26 cellular contexts compared by ENCODE assay signal in the genomic region with DNA sequence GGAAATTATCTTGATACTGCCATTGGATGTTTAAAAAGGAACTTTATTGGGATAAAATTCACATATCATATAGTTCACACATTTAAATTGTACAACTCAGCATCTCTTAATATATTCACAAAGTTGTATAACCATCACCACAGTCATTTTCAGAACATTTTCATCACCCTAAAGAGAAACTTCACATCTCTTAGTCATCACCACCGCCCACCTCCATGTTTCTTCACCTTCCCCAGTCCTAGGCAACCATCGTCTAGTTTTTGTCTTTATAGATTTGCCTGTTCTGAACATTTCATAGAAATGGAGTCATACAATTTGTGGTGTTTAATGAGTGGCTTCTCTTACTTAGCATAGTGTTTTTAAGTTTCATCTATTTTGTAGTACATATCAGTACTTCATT.
"Had no signal": no experiment of that assay in that cellular context is flagged by ENCODE, and none has a peak within 500 bp of the region (broad histone marks: within the 10 kb centered on the region; RNA-seq: fewer than 3 reads in every experiment).

No MANE protein-coding gene starts in this region.

- H3K27me3 Mint-ChIP-seq: activated CD4-positive, alpha-beta T cell treated with anti-CD3 and anti-CD28 coated beads, Interleukin-2, amount 10 ng/mL, durations not matched to agents 24 days and 14 days; activated CD8-positive, alpha-beta memory T cell treated with anti-CD3 and anti-CD28 coated beads, Interleukin-2, amount 10 ng/mL, durations not matched to agents 7 days and 5 days; activated naive CD4-positive, alpha-beta T cell treated with anti-CD3 and anti-CD28 coated beads, Interleukin-2, amount 50 U/mL, for 24 hours; activated naive CD8-positive, alpha-beta T cell treated with anti-CD3 and anti-CD28 coated beads for 36 hours; activated naive CD8-positive, alpha-beta T cell treated with anti-CD3 and anti-CD28 coated beads, Interleukin-2, amount 50 U/mL, for 24 hours; effector memory CD8-positive, alpha-beta T cell had no signal

- H3K27ac Mint-ChIP-seq: activated CD4-positive, alpha-beta T cell treated with anti-CD3 and anti-CD28 coated beads, Interleukin-2, amount 10 ng/mL, durations not matched to agents 24 days and 14 days; activated CD8-positive, alpha-beta memory T cell treated with anti-CD3 and anti-CD28 coated beads, Interleukin-2, amount 10 ng/mL, durations not matched to agents 7 days and 5 days; activated naive CD4-positive, alpha-beta T cell treated with anti-CD3 and anti-CD28 coated beads, Interleukin-2, amount 50 U/mL, for 24 hours; activated naive CD8-positive, alpha-beta T cell treated with anti-CD3 and anti-CD28 coated beads for 36 hours; activated naive CD8-positive, alpha-beta T cell treated with anti-CD3 and anti-CD28 coated beads, Interleukin-2, amount 50 U/mL, for 24 hours; activated T-helper 1 cell treated with anti-CD3 and anti-CD28 coated beads, Interleukin-12 subunit alpha, Interleukin-12 subunit beta, Interleukin-2, Interleukin-4 antibody, amounts not matched to agents 30 ng/mL and 10 ng/mL and 1 ng/mL, durations not matched to agents 14 hours and 24 hours and 36 hours; activated T-helper 2 cell treated with anti-CD3 and anti-CD28 coated beads, Interferon-gamma antibody, Interleukin-2, Interleukin-4, amounts not matched to agents 10 μg/mL and 5 μg/mL and 100 μg/mL, durations not matched to agents 14 hours and 24 hours and 36 hours; effector memory CD8-positive, alpha-beta T cell; WTC11 had no signal

- ATAC-seq: activated CD8-positive, alpha-beta memory T cell treated with anti-CD3 and anti-CD28 coated beads, Interleukin-2, amount 10 ng/mL, durations not matched to agents 7 days and 5 days; activated naive CD8-positive, alpha-beta T cell treated with anti-CD3 and anti-CD28 coated beads, Interleukin-2, amount 50 U/mL, for 24 hours; body of pancreas; effector memory CD8-positive, alpha-beta T cell; gastroesophageal sphincter; WTC11 had no signal

- H3K9me3 Mint-ChIP-seq: activated CD4-positive, alpha-beta T cell treated with anti-CD3 and anti-CD28 coated beads, Interleukin-2, amount 10 ng/mL, durations not matched to agents 24 days and 14 days had no signal

- DNase-seq: activated CD4-positive, alpha-beta T cell treated with anti-CD3 and anti-CD28 coated beads for 1 hour; activated CD4-positive, alpha-beta T cell treated with anti-CD3 and anti-CD28 coated beads, Interleukin-2, amount 10 ng/mL, durations not matched to agents 24 days and 14 days; activated CD4-positive, alpha-beta T cell treated with anti-CD3 and anti-CD28 coated beads, Interleukin-2, amount 50 U/mL, for 48 hours; activated CD8-positive, alpha-beta memory T cell treated with anti-CD3 and anti-CD28 coated beads, Interleukin-2, amount 10 ng/mL, durations not matched to agents 7 days and 5 days; activated CD8-positive, alpha-beta memory T cell treated with anti-CD3 and anti-CD28 coated beads, Interleukin-2, amount 50 U/mL, for 4 hours; activated gamma-delta T cell; activated naive CD4-positive, alpha-beta T cell; activated naive CD8-positive, alpha-beta T cell treated with anti-CD3 and anti-CD28 coated beads for 36 hours; activated naive CD8-positive, alpha-beta T cell treated with anti-CD3 and anti-CD28 coated beads, Interleukin-2, amount 50 U/mL, for 24 hours; activated T-cell treated with anti-CD3 and anti-CD28 coated beads, Interleukin-2, amount 50 U/mL, for 1 hour; activated T-cell treated with anti-CD3 and anti-CD28 coated beads, Interleukin-2, amount 50 U/mL, for 48 hours; adrenal gland; aorta; body of pancreas; cortex of kidney; dermis blood vessel endothelial cell; effector CD4-positive, alpha-beta T cell; effector memory CD8-positive, alpha-beta T cell; erythroblast; foreskin melanocyte; T-helper 2 cell had no signal

- H3K36me3 Mint-ChIP-seq: activated CD8-positive, alpha-beta memory T cell treated with anti-CD3 and anti-CD28 coated beads, Interleukin-2, amount 10 ng/mL, durations not matched to agents 7 days and 5 days; activated naive CD4-positive, alpha-beta T cell treated with anti-CD3 and anti-CD28 coated beads, Interleukin-2, amount 50 U/mL, for 24 hours; activated naive CD8-positive, alpha-beta T cell treated with anti-CD3 and anti-CD28 coated beads for 36 hours had no signal

- H3K4me1 Mint-ChIP-seq: activated CD4-positive, alpha-beta T cell treated with anti-CD3 and anti-CD28 coated beads, Interleukin-2, amount 10 ng/mL, durations not matched to agents 24 days and 14 days; activated CD8-positive, alpha-beta memory T cell treated with anti-CD3 and anti-CD28 coated beads, Interleukin-2, amount 10 ng/mL, durations not matched to agents 7 days and 5 days; activated naive CD4-positive, alpha-beta T cell treated with anti-CD3 and anti-CD28 coated beads, Interleukin-2, amount 50 U/mL, for 24 hours; activated naive CD8-positive, alpha-beta T cell treated with anti-CD3 and anti-CD28 coated beads for 36 hours; activated naive CD8-positive, alpha-beta T cell treated with anti-CD3 and anti-CD28 coated beads, Interleukin-2, amount 50 U/mL, for 24 hours; WTC11 had no signal

- H3K4me3 Mint-ChIP-seq: activated CD4-positive, alpha-beta T cell treated with anti-CD3 and anti-CD28 coated beads, Interleukin-2, amount 10 ng/mL, durations not matched to agents 24 days and 14 days; activated CD8-positive, alpha-beta memory T cell treated with anti-CD3 and anti-CD28 coated beads, Interleukin-2, amount 10 ng/mL, durations not matched to agents 7 days and 5 days; activated naive CD4-positive, alpha-beta T cell treated with anti-CD3 and anti-CD28 coated beads, Interleukin-2, amount 50 U/mL, for 24 hours; activated naive CD8-positive, alpha-beta T cell treated with anti-CD3 and anti-CD28 coated beads for 36 hours; activated naive CD8-positive, alpha-beta T cell treated with anti-CD3 and anti-CD28 coated beads, Interleukin-2, amount 50 U/mL, for 24 hours; activated T-helper 1 cell treated with anti-CD3 and anti-CD28 coated beads, Interleukin-12 subunit alpha, Interleukin-12 subunit beta, Interleukin-2, Interleukin-4 antibody, amounts not matched to agents 30 ng/mL and 10 ng/mL and 1 ng/mL, durations not matched to agents 14 hours and 24 hours and 36 hours; effector memory CD8-positive, alpha-beta T cell; WTC11 had no signal
